25 cellular contexts compared by ENCODE assay signal in genomic region chr2:28487258-28487657, GRCh38. TPM values are rescaled to one million over a fixed set of nuclear protein-coding genes. Genes with fewer than 3 reads are reported as not detected.
"Had no signal": no experiment of that assay in that cellular context is flagged by ENCODE, and none has a peak within 500 bp of the region (broad histone marks: within the 10 kb centered on the region; RNA-seq: fewer than 3 reads in every experiment).

No MANE protein-coding gene starts in this region.

- H3K27me3 ChIP-seq: SJCRH30 had no signal

- H3K4me1 ChIP-seq: SJCRH30 had no signal

- H3K9me3 ChIP-seq: SJCRH30 had no signal

- DNase-seq: KBM-7; MV-4-11; NCI-H1048; NCI-H1105; NCI-H1417 treated with DMSO at 0.1 percent for 48 hours; NCI-H146; NCI-H187; NCI-H2029; NCI-H2081 treated with DMSO at 0.1 percent for 48 hours; NCI-H2171; NCI-H226; NCI-H446; NCI-H510A; NCI-H524 treated with DMSO at 0.1 percent for 48 hours; NCI-H69; NCI-H774; NK-92 treated with Interleukin-12 subunit alpha and Interleukin-12 subunit beta, amount 100 ng/mL, for 24 hours; PC-3; SHP77 treated with DMSO at 0.1 percent for 48 hours; SJCRH30 had no signal

- H3K27ac ChIP-seq: SJCRH30 had no signal

- H3K36me3 ChIP-seq: SJCRH30 had no signal

- H3K4me3 ChIP-seq: SJCRH30 had no signal

- ATAC-seq: Panc1, PC-3, Right ventricle myocardium inferior, SK-N-SH treated with all-trans-retinoic acid at 6 μM for 48 hours had no signal

RNA-seq across cellular contexts. Expression of gene PLB1, which starts 8.6 kb away (rescaled TPM):
- total RNA-seq: HT-29, OCI-LY7 had no signal
